In genomic region chr5:126658526-126658925, GRCh38 we compare ENCODE assay signal across 16 cellular contexts. TPM values are rescaled to one million over a fixed set of nuclear protein-coding genes. Genes with fewer than 3 reads are reported as not detected.
DNase-seq lines count a peak whose midpoint lies in the region; ATAC-seq, FAIRE-seq and TF ChIP-seq lines count a peak whose summit lies in the region.
"Had no signal": no experiment of that assay in that cellular context is flagged by ENCODE, and none has a peak within 500 bp of the region (broad histone marks: within the 10 kb centered on the region; RNA-seq: fewer than 3 reads in every experiment).

No MANE protein-coding gene starts in this region.

- FAIRE-seq in urothelium cell line (lab: Jason Lieb, UNC), result no peak

- H3K4me3 Mint-ChIP-seq in WTC11, result no peak overlapping the region
- H3K4me3 Mint-ChIP-seq in nephron, result no peak overlapping the region
- no peak overlapping the region for H3K4me3 Mint-ChIP-seq in activated CD4-positive, alpha-beta memory T cell treated with anti-CD3 and anti-CD28 coated beads for 36 hours
- no peak overlapping the region for H3K4me3 Mint-ChIP-seq in CD14-positive monocyte

- peak; percentile 21 for DNase-seq in ELF-1 (ENCODE audit: low read depth, low spot score)
- DNase-seq in WTC11 (ENCODE audit: low spot score), result no peak
- peak; percentile 38 for DNase-seq in fibroblast of villous mesenchyme (ENCODE audit: low read depth)
- no peak for DNase-seq in activated CD4-positive, alpha-beta memory T cell treated with anti-CD3 and anti-CD28 coated beads for 36 hours
- no peak for DNase-seq in urothelium cell line (ENCODE audit: low spot score)
- no peak for DNase-seq in cerebellum (ENCODE audit: low spot score)
- no peak for DNase-seq in CD14-positive monocyte (ENCODE audit: low spot score)
- DNase-seq: COR-L47, EL, HCEC 1CT, KBM-7, NCI-H1436, NCI-H2029 treated with DMSO at 0.1 percent for 48 hours, NCI-H2171 treated with DMSO at 0.1 percent for 48 hours, NCI-H774 had no signal

- ATAC-seq in WTC11, result no peak

- no peak for TF ChIP-seq CTCF in WTC11 (IDR thresholded peaks at IDR 0.05)
- TF ChIP-seq CTCF in fibroblast of villous mesenchyme (IDR thresholded peaks at IDR 0.05; ENCODE audit: insufficient read depth, low read depth, low read length), result no peak
- TF ChIP-seq CTCF in nephron (IDR thresholded peaks at IDR 0.05; ENCODE audit: unreplicated experiment in 3 of 3), result no peak
- TF ChIP-seq CTCF in CD14-positive monocyte (IDR thresholded peaks at IDR 0.05), result no peak

- H3K27ac Mint-ChIP-seq in WTC11 (peak overlapping the region; percentile 35; the same call in 1 of the 2 replicates), nephron (peak overlapping the region in 2 of 3 experiments; percentile 38 to 50), CD14-positive monocyte (no peak overlapping the region)
- H3K27ac Mint-ChIP-seq in activated CD4-positive, alpha-beta memory T cell treated with anti-CD3 and anti-CD28 coated beads for 36 hours, result no peak overlapping the region

- POLR2A ChIA-PET in WTC11 (lab: Charles Lee), result interaction anchor here (0.6 to 2.5 kb wide), 2 partner anchors 119 to 138 kb away, joined by 5 to 10 read pairs; no protein-coding TSS in a partner anchor
- POLR2A ChIA-PET in activated CD4-positive, alpha-beta memory T cell treated with anti-CD3 and anti-CD28 coated beads for 36 hours (lab: Charles Lee), result no interaction called here

- intact Hi-C loops in activated CD4-positive, alpha-beta memory T cell treated with anti-CD3 and anti-CD28 coated beads for 36 hours (cut with micrococcal nuclease), result no loop called here
- intact Hi-C loops in CD14-positive monocyte (cut with micrococcal nuclease), result loop anchor here in 1 of 2 donors (5.0 kb wide), 1 partner anchor 654 kb away; no protein-coding TSS in a partner anchor

- H3K36me3 Mint-ChIP-seq in WTC11, result no peaks in the 10 kb centered on the region
- no peaks in the 10 kb centered on the region for H3K36me3 Mint-ChIP-seq in nephron (ENCODE audit: low read depth)
- H3K36me3 Mint-ChIP-seq in activated CD4-positive, alpha-beta memory T cell treated with anti-CD3 and anti-CD28 coated beads for 36 hours, result no peaks in the 10 kb centered on the region
- H3K36me3 Mint-ChIP-seq in CD14-positive monocyte, result no peaks in the 10 kb centered on the region

- H3K27me3 Mint-ChIP-seq in WTC11 (ENCODE audit: low read depth) (no peaks in the 10 kb centered on the region), nephron (ENCODE audit: low read depth) (no peaks in the 10 kb centered on the region), CD14-positive monocyte (ENCODE audit: low read depth in 3 of 3) (peaks cover 0 to 2% (median 0%) of the 10 kb centered on the region in 3 donors)
- no peaks in the 10 kb centered on the region for H3K27me3 Mint-ChIP-seq in activated CD4-positive, alpha-beta memory T cell treated with anti-CD3 and anti-CD28 coated beads for 36 hours

- CTCF ChIA-PET in WTC11 (lab: Charles Lee), result interaction anchor here (0.6 to 3.4 kb wide), 12 partner anchors 16 to 834 kb away, joined by 3 to 14 read pairs (median 4); partner anchors contain the start of genes LMNB1 and PHAX
- CTCF ChIA-PET in activated CD4-positive, alpha-beta memory T cell treated with anti-CD3 and anti-CD28 coated beads for 36 hours (lab: Charles Lee), result interaction anchor here (0.6 to 3.4 kb wide), 9 partner anchors 18 to 834 kb away, joined by 3 to 28 read pairs (median 3); partner anchors contain the start of gene PHAX

- H3K4me3 ChIP-seq in fibroblast of villous mesenchyme (ENCODE audit: low read depth, low read length), result no peak overlapping the region

- no peaks in the 10 kb centered on the region for H3K9me3 Mint-ChIP-seq in WTC11
- no peaks in the 10 kb centered on the region for H3K9me3 Mint-ChIP-seq in nephron
- H3K9me3 Mint-ChIP-seq in activated CD4-positive, alpha-beta memory T cell treated with anti-CD3 and anti-CD28 coated beads for 36 hours, result no peaks in the 10 kb centered on the region
- peaks cover 0 to 1% (median 0%) of the 10 kb centered on the region in 7 donors for H3K9me3 Mint-ChIP-seq in CD14-positive monocyte

- peaks cover 16% of the 10 kb centered on the region for H3K4me1 Mint-ChIP-seq in WTC11
- H3K4me1 Mint-ChIP-seq in nephron, result no peaks in the 10 kb centered on the region
- H3K4me1 Mint-ChIP-seq in activated CD4-positive, alpha-beta memory T cell treated with anti-CD3 and anti-CD28 coated beads for 36 hours (ENCODE audit: low read depth), result peaks cover 6% of the 10 kb centered on the region
- H3K4me1 Mint-ChIP-seq in CD14-positive monocyte, result peaks cover 7% of the 10 kb centered on the region

TF ChIP-seq in WTC11, 78 proteins besides CTCF, POLR2A, EP300 and RAD21:
- TF ChIP-seq NFE2L1 (CRISPR knock-in tag; IDR thresholded peaks at IDR 0.05) (no peak), NFYB (CRISPR knock-in tag; conservative IDR thresholded peaks at IDR 0.05; ENCODE audit: low read depth) (no peak), ZNF121 (CRISPR knock-in tag; IDR thresholded peaks at IDR 0.05) (no peak)

RNA-seq across cellular contexts. Expression of gene PHAX, which starts 57.8 kb away (rescaled TPM):
- total RNA-seq in WTC11 (2021), result 45.6 to 58.2 TPM (median 46.8 TPM) in 3 replicates
- total RNA-seq in fibroblast of villous mesenchyme, result 55.4 and 71.2 TPM in 2 replicates
- total RNA-seq in activated CD4-positive, alpha-beta memory T cell treated with anti-CD3 and anti-CD28 coated beads for 36 hours, result 10 to 100 TPM; 40.7 to 43.2 TPM
- total RNA-seq in cerebellum, result 62.4 TPM
- 10 to 100 TPM; 19.3 to 37.6 TPM for polyA plus RNA-seq in CD14-positive monocyte

Comparison
In these comparisons a context has a peak if more than half of its experiments do, and no peak if none do; other contexts are left out.
1. DNase-seq: peak in ELF-1 (single experiment) and fibroblast of villous mesenchyme (single experiment); none in WTC11 (single experiment), activated CD4-positive, alpha-beta memory T cell treated with anti-CD3 and anti-CD28 coated beads for 36 hours (single experiment), urothelium cell line (single experiment), cerebellum (single experiment) and CD14-positive monocyte (single experiment).
2. H3K27ac Mint-ChIP-seq: peak in WTC11 (single experiment) and nephron (2 of 3); none in activated CD4-positive, alpha-beta memory T cell treated with anti-CD3 and anti-CD28 coated beads for 36 hours (single experiment) and CD14-positive monocyte (0 of 7).